ENCODE assay signal across 12 cellular contexts in genomic region chr2:222959358-222959757, GRCh38.
DNase-seq lines count a peak whose midpoint lies in the region; ATAC-seq and TF ChIP-seq lines count a peak whose summit lies in the region.
"Had no signal": no experiment of that assay in that cellular context is flagged by ENCODE, and none has a peak within 500 bp of the region (broad histone marks: within the 10 kb centered on the region; RNA-seq: fewer than 3 reads in every experiment).

No MANE protein-coding gene starts in this region.

- H2AFZ ChIP-seq in PC-3 (ENCODE audit: low read length): peak overlapping the region; percentile 46

- no peaks in the 10 kb centered on the region for H3K27me3 ChIP-seq in PC-3 (ENCODE audit: low read length)

- POLR2A ChIA-PET in PC-3 (lab: Charles Lee; ENCODE audit: unreplicated experiment): no interaction called here

- 0 out of 2 replicates have a peak overlapping the region, but pooled peaks have one; percentile 4 for H3K27ac ChIP-seq in PC-3 (ENCODE audit: low read length)
- H3K27ac ChIP-seq: HL-60 had no signal

- CTCF ChIA-PET in PC-3 (lab: Charles Lee): interaction anchor here (0.7 to 1.3 kb wide), 4 partner anchors 20 to 250 kb away, joined by 3 to 6 read pairs (median 4); no protein-coding TSS in a partner anchor

- peak overlapping the region; percentile 13 for H3K4me2 ChIP-seq in PC-3 (ENCODE audit: low read length)

- no peaks in the 10 kb centered on the region for H3K9me3 ChIP-seq in PC-3 (ENCODE audit: low read length)

- no peaks in the 10 kb centered on the region for H3F3A ChIP-seq in PC-3 (ENCODE audit: low read length, unreplicated experiment)

- DNase-seq in ELF-1 (ENCODE audit: low read depth, low spot score) (peak; percentile 97), PC-3 (peak; percentile 96), epidermal melanocyte (ENCODE audit: insufficient read length, low spot score) (peak; percentile 53), non-pigmented ciliary epithelial cell (ENCODE audit: low read depth) (peak; percentile 84), Right ventricle myocardium superior (no peak)
- no peak for DNase-seq in activated CD4-positive, CD25-positive, alpha-beta regulatory T cell (lab: John Stamatoyannopoulos, UW)
- DNase-seq: activated CD4-positive, alpha-beta T cell treated with anti-CD3 and anti-CD28 coated beads, Interleukin-2, amount 50 U/mL, for 1 hour; NCI-H82; stimulated activated CD4-positive, alpha-beta T cell treated with anti-CD3 and anti-CD28 coated beads, Interleukin-4, amount 100 ng/mL, for 1 hour had no signal

- H3K9ac ChIP-seq in PC-3 (ENCODE audit: low read length): no peak overlapping the region

- ATAC-seq in PC-3 (peak; percentile 97), HG03565 (IDR thresholded peaks at IDR 0.05; ENCODE audit: unreplicated experiment) (no peak), GM18505 (IDR thresholded peaks at IDR 0.05; ENCODE audit: unreplicated experiment) (no peak), Right ventricle myocardium superior (ENCODE audit: poor library complexity) (no peak)

- no peaks in the 10 kb centered on the region for H3K79me2 ChIP-seq in PC-3 (ENCODE audit: low read length)

- peaks cover 15% of the 10 kb centered on the region for H3K4me1 ChIP-seq in PC-3 (ENCODE audit: insufficient read depth, low read length)

- no peak for TF ChIP-seq POLR2A in GM18505 (IDR thresholded peaks at IDR 0.05; ENCODE audit: borderline replicate concordance, extremely low read depth, insufficient read depth, insufficient read length)

- intact Hi-C loops in PC-3 (cut with micrococcal nuclease): loop anchor here (1.0 to 5.0 kb wide), 2 partner anchors 44 to 267 kb away; no protein-coding TSS in a partner anchor
- intact Hi-C loops in Right ventricle myocardium superior (cut with DNase I): no loop called here

- BruUV-seq in PC-3 (replicated peaks; lab: Mats Ljungman, UMichigan): no TSS peak

- H3K4me3 ChIP-seq in PC-3 (ENCODE audit: low read length): no peak overlapping the region

- no peaks in the 10 kb centered on the region for H3K36me3 ChIP-seq in PC-3 (ENCODE audit: low read depth, low read length)

- TF ChIP-seq CTCF in PC-3 (conservative IDR thresholded peaks at IDR 0.05; ENCODE audit: low read depth, low read length): peak; percentile 64

- no peaks in the 10 kb centered on the region for H3K9me2 ChIP-seq in PC-3 (replicated peaks; ENCODE audit: low read length)

- H4K20me1 ChIP-seq in PC-3 (ENCODE audit: low read length): no peaks in the 10 kb centered on the region

Comparison
In these comparisons a context has a peak if more than half of its experiments do, and no peak if none do; other contexts are left out.
1. DNase-seq: peak in ELF-1 (single experiment), PC-3 (single experiment), epidermal melanocyte (single experiment) and non-pigmented ciliary epithelial cell (single experiment); none in Right ventricle myocardium superior (single experiment) and activated CD4-positive, CD25-positive, alpha-beta regulatory T cell (0 of 4).